11 cellular contexts compared by ENCODE assay signal in the genomic region with DNA sequence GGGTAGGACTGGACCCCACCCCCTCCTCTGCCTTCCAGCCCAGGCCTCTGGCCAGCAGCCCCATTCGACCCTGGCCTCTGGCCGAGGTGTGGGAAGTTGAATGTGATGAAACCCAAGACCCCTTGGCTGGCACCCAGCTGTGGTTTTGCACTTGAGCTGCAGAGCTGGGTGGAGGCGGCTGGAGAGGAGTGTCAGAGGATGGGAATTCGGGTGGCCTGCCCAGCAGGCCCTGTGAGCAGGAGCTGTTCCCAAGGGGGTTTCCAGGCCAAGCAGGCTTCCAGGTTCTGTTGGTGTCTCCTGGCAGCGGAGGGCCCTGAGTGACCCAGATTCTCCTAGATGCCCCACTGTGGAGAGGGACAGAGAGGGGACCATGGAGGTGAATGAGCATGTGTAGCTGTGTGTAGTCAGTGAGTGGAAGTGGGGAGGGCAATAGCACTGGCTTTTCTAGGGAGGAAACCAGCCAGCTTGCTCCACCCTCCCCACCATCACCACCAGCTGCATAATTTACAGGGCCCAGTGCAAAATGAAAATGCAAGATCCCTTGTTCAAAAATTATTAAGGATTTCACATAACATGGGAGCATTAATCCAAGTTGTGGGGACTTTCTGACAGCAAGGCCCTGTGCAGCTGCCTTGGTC.
DNase-seq lines count a peak whose midpoint lies in the region; ATAC-seq and TF ChIP-seq lines count a peak whose summit lies in the region.
"Had no signal": no experiment of that assay in that cellular context is flagged by ENCODE, and none has a peak within 500 bp of the region (broad histone marks: within the 10 kb centered on the region; RNA-seq: fewer than 3 reads in every experiment).

No MANE protein-coding gene starts in this region.

- H3K4me1 ChIP-seq in colonic mucosa = no peaks in the 10 kb centered on the region

- intact Hi-C loops in colonic mucosa (cut with DNase I) = no loop called here

- no peaks in the 10 kb centered on the region for H3K27me3 ChIP-seq in colonic mucosa

- H3K36me3 Mint-ChIP-seq in T-helper 17 cell (ENCODE audit: low read depth) = no peaks in the 10 kb centered on the region
- H3K36me3 Mint-ChIP-seq: activated CD8-positive, alpha-beta memory T cell treated with anti-CD3 and anti-CD28 coated beads, Interleukin-2, amount 10 ng/mL, durations not matched to agents 7 days and 5 days had no signal

- peaks cover 26% of the 10 kb centered on the region for H3K27me3 Mint-ChIP-seq in T-helper 17 cell

- H3K9ac ChIP-seq in colonic mucosa (ENCODE audit: low read depth in 2 of 2, low read length in 2 of 2) = no peak overlapping the region

- no peaks in the 10 kb centered on the region for H3K36me3 ChIP-seq in colonic mucosa

- no peak for TF ChIP-seq CTCF in colonic mucosa (IDR thresholded peaks at IDR 0.05)

- no peak overlapping the region for H3K4me3 Mint-ChIP-seq in T-helper 17 cell
- H3K4me3 Mint-ChIP-seq: activated CD8-positive, alpha-beta memory T cell treated with anti-CD3 and anti-CD28 coated beads, Interleukin-2, amount 10 ng/mL, durations not matched to agents 7 days and 5 days; CD14-positive monocyte had no signal

- ATAC-seq in T-helper 17 cell (no peak), GM19035 (IDR thresholded peaks at IDR 0.05; ENCODE audit: unreplicated experiment) (no peak)
- ATAC-seq: activated CD8-positive, alpha-beta memory T cell treated with anti-CD3 and anti-CD28 coated beads, Interleukin-2, amount 10 ng/mL, durations not matched to agents 7 days and 5 days had no signal

- DNase-seq in A172 (ENCODE audit: low spot score) = peak; percentile 89
- DNase-seq in LHCN-M2 (ENCODE audit: low read depth) = peak; percentile 94
- peak; percentile 55 for DNase-seq in colonic mucosa
- DNase-seq in midbrain (lab: John Stamatoyannopoulos, UW) = peak; percentile 73
- no peak for DNase-seq in D341Med (ENCODE audit: low spot score)
- DNase-seq in T-helper 17 cell = no peak
- no peak for DNase-seq in stimulated activated CD4-positive, alpha-beta T cell treated with anti-CD3 and anti-CD28 coated beads, Interleukin-2, amount 100 ng/mL, for 24 hours
- DNase-seq: activated CD8-positive, alpha-beta memory T cell treated with anti-CD3 and anti-CD28 coated beads, Interleukin-2, amount 10 ng/mL, durations not matched to agents 7 days and 5 days; NCI-H2081 had no signal

- H3K27ac ChIP-seq in colonic mucosa = peak overlapping the region; percentile 12

- H3K4me1 Mint-ChIP-seq in T-helper 17 cell = peaks cover 7% of the 10 kb centered on the region

- no peak overlapping the region for H3K4me3 ChIP-seq in colonic mucosa

- no peak overlapping the region for H3K27ac Mint-ChIP-seq in T-helper 17 cell
- H3K27ac Mint-ChIP-seq: activated CD8-positive, alpha-beta memory T cell treated with anti-CD3 and anti-CD28 coated beads, Interleukin-2, amount 10 ng/mL, durations not matched to agents 7 days and 5 days had no signal

- H3K9me3 ChIP-seq in colonic mucosa = no peaks in the 10 kb centered on the region
- no peaks in the 10 kb centered on the region for H3K9me3 ChIP-seq in T-helper 17 cell (ENCODE audit: control insufficient read depth, low read length, poor library complexity, severe bottlenecking)

Comparison
In these comparisons a context has a peak if more than half of its experiments do, and no peak if none do; other contexts are left out.
1. DNase-seq: peak in A172 (single experiment), LHCN-M2 (single experiment), colonic mucosa (single experiment) and midbrain (single experiment); none in D341Med (single experiment), T-helper 17 cell (0 of 3) and stimulated activated CD4-positive, alpha-beta T cell treated with anti-CD3 and anti-CD28 coated beads, Interleukin-2, amount 100 ng/mL, for 24 hours (0 of 2).